In genomic region chr3:49806838-49807237, GRCh38 we compare ENCODE assay signal across 11 cellular contexts. TPM values are rescaled to one million over a fixed set of nuclear protein-coding genes. Genes with fewer than 3 reads are reported as not detected.
DNase-seq lines count a peak whose midpoint lies in the region; ATAC-seq and TF ChIP-seq lines count a peak whose summit lies in the region.
"Had no signal": no experiment of that assay in that cellular context is flagged by ENCODE, and none has a peak within 500 bp of the region (broad histone marks: within the 10 kb centered on the region; RNA-seq: fewer than 3 reads in every experiment).

No MANE protein-coding gene starts in this region.

- H3K9me3 Mint-ChIP-seq in stimulated activated effector memory CD8-positive, alpha-beta T cell treated with anti-CD3 and anti-CD28 coated beads, Interleukin-12 subunit alpha, Interleukin-12 subunit beta, amount 100 ng/mL, for 72 hours, result no peaks in the 10 kb centered on the region
- H3K9me3 Mint-ChIP-seq: activated naive CD4-positive, alpha-beta T cell treated with anti-CD3 and anti-CD28 coated beads for 36 hours had no signal

- no peak for TF ChIP-seq POLR2A in Peyer's patch (IDR thresholded peaks at IDR 0.05)
- no peak for TF ChIP-seq POLR2A in esophagus muscularis mucosa (IDR thresholded peaks at IDR 0.05; ENCODE audit: low read depth)

- H3K27ac ChIP-seq in Peyer's patch (peak overlapping the region; percentile 78 to 98 (median 89)), esophagus muscularis mucosa (replicated peaks in 1 of 4) (peak overlapping the region; percentile 87 to 98 (median 91))
- H3K27ac ChIP-seq: parathyroid adenoma had no signal

- H3K4me3 Mint-ChIP-seq in stimulated activated effector memory CD8-positive, alpha-beta T cell treated with anti-CD3 and anti-CD28 coated beads, Interleukin-12 subunit alpha, Interleukin-12 subunit beta, amount 100 ng/mL, for 72 hours, result no peak overlapping the region
- H3K4me3 Mint-ChIP-seq: activated naive CD4-positive, alpha-beta T cell treated with anti-CD3 and anti-CD28 coated beads for 36 hours had no signal

- ATAC-seq in stimulated activated effector memory CD8-positive, alpha-beta T cell treated with anti-CD3 and anti-CD28 coated beads, Interleukin-12 subunit alpha, Interleukin-12 subunit beta, amount 100 ng/mL, for 72 hours, result no peak
- no peak for ATAC-seq in left lobe of liver

- H3K36me3 Mint-ChIP-seq in stimulated activated effector memory CD8-positive, alpha-beta T cell treated with anti-CD3 and anti-CD28 coated beads, Interleukin-12 subunit alpha, Interleukin-12 subunit beta, amount 100 ng/mL, for 72 hours, result peaks cover 28% of the 10 kb centered on the region

- TF ChIP-seq EP300 in esophagus muscularis mucosa (IDR thresholded peaks at IDR 0.05), result no peak

- no peak for TF ChIP-seq CTCF in Peyer's patch (IDR thresholded peaks at IDR 0.05)
- TF ChIP-seq CTCF in esophagus muscularis mucosa (IDR thresholded peaks at IDR 0.05), result no peak

- peak; percentile 4 for DNase-seq in GF-D8 (lab: John Stamatoyannopoulos, UW)
- no peak for DNase-seq in Peyer's patch
- DNase-seq in esophagus muscularis mucosa (ENCODE audit: extremely low spot score), result no peak
- no peak for DNase-seq in stimulated activated effector memory CD8-positive, alpha-beta T cell treated with anti-CD3 and anti-CD28 coated beads, Interleukin-12 subunit alpha, Interleukin-12 subunit beta, amount 100 ng/mL, for 72 hours (ENCODE audit: low spot score in 2 of 2)
- no peak for DNase-seq in HT-29 (ENCODE audit: low spot score)
- DNase-seq in medulla oblongata (ENCODE audit: extremely low spot score), result no peak
- no peak for DNase-seq in stimulated activated CD8-positive, alpha-beta memory T cell treated with anti-CD3 and anti-CD28 coated beads, Interleukin-4, amount 100 ng/mL, for 48 hours
- DNase-seq in left lobe of liver (ENCODE audit: low spot score), result no peak
- DNase-seq: NCI-H345 had no signal

- H3K36me3 ChIP-seq in Peyer's patch (peaks cover 0 to 37% (median 0%) of the 10 kb centered on the region in 3 donors), esophagus muscularis mucosa (peaks cover 2 to 50% (median 33%) of the 10 kb centered on the region in 4 donors)

- 50% methylated on average over 1 of the region's 2 CpGs for WGBS in esophagus muscularis mucosa

- no peak overlapping the region for H3K4me3 ChIP-seq in Peyer's patch
- H3K4me3 ChIP-seq in esophagus muscularis mucosa, result no peak overlapping the region

- H3K4me1 Mint-ChIP-seq in stimulated activated effector memory CD8-positive, alpha-beta T cell treated with anti-CD3 and anti-CD28 coated beads, Interleukin-12 subunit alpha, Interleukin-12 subunit beta, amount 100 ng/mL, for 72 hours, result peaks cover 42% of the 10 kb centered on the region

- H3K27me3 ChIP-seq in Peyer's patch (no peaks in the 10 kb centered on the region), esophagus muscularis mucosa (peaks cover 0 to 4% (median 0%) of the 10 kb centered on the region in 4 donors)

- H3K4me1 ChIP-seq in Peyer's patch, result peaks cover 0 to 45% (median 42%) of the 10 kb centered on the region in 4 donors
- H3K4me1 ChIP-seq in esophagus muscularis mucosa, result peaks cover 43 to 69% (median 59%) of the 10 kb centered on the region in 4 donors

- intact Hi-C loops in esophagus muscularis mucosa (cut with DNase I), result no loop called here

- H3K27ac Mint-ChIP-seq in stimulated activated effector memory CD8-positive, alpha-beta T cell treated with anti-CD3 and anti-CD28 coated beads, Interleukin-12 subunit alpha, Interleukin-12 subunit beta, amount 100 ng/mL, for 72 hours, result peak overlapping the region; percentile 76

- no peaks in the 10 kb centered on the region for H3K9me3 ChIP-seq in Peyer's patch
- H3K9me3 ChIP-seq in esophagus muscularis mucosa, result no peaks in the 10 kb centered on the region

RNA-seq across cellular contexts. Expression of gene INKA1, which starts 3.8 kb away (rescaled TPM):
- total RNA-seq in Peyer's patch (10 to 100 TPM in 1 of 4 donors, 1 to 10 TPM in 1, not detected in 2; 1.9 to 22.3 TPM), esophagus muscularis mucosa (1 to 10 TPM; 3.3 to 5.8 (median 4.0) TPM), left lobe of liver (0.63 TPM)
- total RNA-seq in HT-29 (2014; rRNA removed; shearing (Covaris generic)), result 0.15 TPM in 1 of 2 replicates, not detected in the other

RNA-seq across cellular contexts. Expression of gene UBA7, which starts 6.9 kb away (rescaled TPM):
- total RNA-seq in Peyer's patch (100 to 1,000 TPM; 155 to 349 (median 263) TPM), esophagus muscularis mucosa (10 to 100 TPM; 25.5 to 40.0 (median 31.4) TPM), left lobe of liver (33.2 TPM)
- 5.1 and 6.1 TPM in 2 replicates for total RNA-seq in HT-29 (2014; rRNA removed; shearing (Covaris generic))

RNA-seq across cellular contexts. Expression of gene CDHR4, which starts 7.2 kb away (rescaled TPM):
- total RNA-seq in Peyer's patch (1 to 10 TPM in 1 of 4 donors, not detected in 3; 1.0 TPM), esophagus muscularis mucosa (under 1 TPM in 1 of 4 donors, not detected in 3; 0.17 TPM), left lobe of liver (not detected)
- 0.15 and 0.34 TPM in 2 replicates for total RNA-seq in HT-29 (2014; rRNA removed; shearing (Covaris generic))
- total RNA-seq: activated naive CD4-positive, alpha-beta T cell treated with anti-CD3 and anti-CD28 coated beads for 36 hours had no signal

RNA-seq across cellular contexts. Expression of gene IP6K1, which starts 20.5 kb away (rescaled TPM):
- total RNA-seq in Peyer's patch (10 to 100 TPM; 30.6 to 56.1 (median 46.8) TPM), esophagus muscularis mucosa (10 to 100 TPM; 33.2 to 63.4 (median 52.4) TPM), left lobe of liver (14.6 TPM)
- 24.3 and 38.3 TPM in 2 replicates for total RNA-seq in HT-29 (2014; rRNA removed; shearing (Covaris generic))

RNA-seq across cellular contexts. Expression of gene TRAIP, which starts 49.5 kb away (rescaled TPM):
- total RNA-seq in Peyer's patch (1 to 10 TPM; 2.1 to 8.3 (median 4.7) TPM), esophagus muscularis mucosa (1 to 10 TPM in 2 of 4 donors, under 1 TPM in 1, not detected in 1; 0.84 to 1.4 (median 1.3) TPM), left lobe of liver (0.75 TPM)
- total RNA-seq in HT-29 (2014; rRNA removed; shearing (Covaris generic)), result 10.3 and 12.8 TPM in 2 replicates
